ENCODE assay signal across 8 cellular contexts in the genomic region with DNA sequence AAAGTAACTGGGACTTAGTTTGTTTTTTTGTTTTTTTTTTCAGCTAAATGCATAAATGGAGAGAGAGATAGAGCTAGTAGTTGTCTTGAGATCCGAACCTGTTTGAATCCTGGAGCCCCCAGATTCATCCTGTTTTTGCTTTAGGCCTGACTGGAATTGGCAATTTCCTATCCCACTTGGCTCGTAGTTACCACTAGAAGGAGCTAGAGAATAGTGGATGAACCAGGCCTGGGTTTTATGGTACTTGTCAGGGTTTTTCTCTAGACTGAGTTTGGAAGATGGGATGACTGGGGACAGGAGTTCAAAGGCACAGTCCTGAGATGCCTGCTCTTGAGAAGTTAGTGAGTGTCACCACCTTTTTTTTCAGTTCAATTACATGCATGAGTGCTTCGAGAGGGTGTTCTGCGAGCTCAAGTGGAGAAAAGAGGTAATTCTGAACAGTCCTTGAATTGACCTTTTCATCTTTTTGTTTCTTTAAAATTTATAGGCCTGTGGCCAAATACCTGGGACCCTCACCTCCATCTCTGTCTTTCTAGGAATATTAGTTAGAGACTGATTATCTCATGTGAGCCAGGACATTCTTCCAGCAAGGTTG. TPM values are rescaled to one million over a fixed set of nuclear protein-coding genes. Genes with fewer than 3 reads are reported as not detected.
A peak's percentile ranks its signal among the peaks of the same experiment; 100 is the strongest.
DNase-seq lines count a peak whose midpoint lies in the region; ATAC-seq and TF ChIP-seq lines count a peak whose summit lies in the region.

No MANE protein-coding gene starts in this region.

- H4K20me1 ChIP-seq in KMS-11 (ENCODE audit: insufficient read depth), result no peaks in the 10 kb centered on the region
- H4K20me1 ChIP-seq in SK-N-SH (ENCODE audit: insufficient read depth), result no peaks in the 10 kb centered on the region

- DNase-seq in Calu3 (peak; percentile 34), SK-N-SH (peak; percentile 72), globus pallidus (ENCODE audit: low spot score) (peak; percentile 47), upper lobe of right lung (no peak), NOMO-1 treated with dmso at 0.1 percent for 144 hours (lab: John Stamatoyannopoulos, UW; ENCODE audit: unreplicated experiment) (no peak)
- DNase-seq in effector CD8-positive, alpha-beta T cell (lab: John Stamatoyannopoulos, UW), result no peak

- no peaks in the 10 kb centered on the region for H3K27me3 ChIP-seq in KMS-11 (ENCODE audit: insufficient read depth, low read depth)
- no peaks in the 10 kb centered on the region for H3K27me3 ChIP-seq in SK-N-SH (ENCODE audit: insufficient read depth)
- no peaks in the 10 kb centered on the region for H3K27me3 ChIP-seq in upper lobe of right lung

- BruUV-seq in Calu3 (replicated peaks; lab: Mats Ljungman, UMichigan), result no TSS peak

- TF ChIP-seq CTCF in Calu3 (IDR thresholded peaks at IDR 0.05; ENCODE audit: unreplicated experiment), result peak; percentile 39
- peak; percentile 93 for TF ChIP-seq CTCF in KMS-11 (conservative IDR thresholded peaks at IDR 0.05; ENCODE audit: low read depth, low read length)
- peak; percentile 73 for TF ChIP-seq CTCF in SK-N-SH (IDR thresholded peaks at IDR 0.05)
- peak; percentile 38 for TF ChIP-seq CTCF in upper lobe of right lung (IDR thresholded peaks at IDR 0.05)

- H3K4me2 ChIP-seq in KMS-11, result no peak overlapping the region
- no peak overlapping the region for H3K4me2 ChIP-seq in SK-N-SH

- WGBS in SK-N-SH (ENCODE audit: low lambda C conversion rate), result 80% methylated on average over 4 of the region's 4 CpGs

- no peak overlapping the region for H3K4me3 Mint-ChIP-seq in Calu3 (ENCODE audit: low read depth, unreplicated experiment)

- H3K79me2 ChIP-seq in KMS-11 (ENCODE audit: insufficient read depth, low read depth) (no peaks in the 10 kb centered on the region), SK-N-SH (ENCODE audit: insufficient read depth) (no peaks in the 10 kb centered on the region)

- H2AFZ ChIP-seq in KMS-11 (ENCODE audit: low read depth), result no peak overlapping the region
- H2AFZ ChIP-seq in SK-N-SH (ENCODE audit: low read depth), result no peak overlapping the region

- H3K27ac ChIP-seq in KMS-11 (no peak overlapping the region), SK-N-SH (ENCODE audit: low read depth in 2 of 2, low read length in 1 of 2) (no peak overlapping the region), upper lobe of right lung (no peak overlapping the region)

- H3K9me3 Mint-ChIP-seq in Calu3 (ENCODE audit: low read depth, unreplicated experiment), result no peaks in the 10 kb centered on the region

- no peak overlapping the region for H3K27ac Mint-ChIP-seq in Calu3 (ENCODE audit: unreplicated experiment)

- H3K4me1 Mint-ChIP-seq in Calu3 (ENCODE audit: low read depth, unreplicated experiment), result no peaks in the 10 kb centered on the region

- H3K4me1 ChIP-seq in KMS-11 (ENCODE audit: low read depth, poor library complexity, severe bottlenecking) (no peaks in the 10 kb centered on the region), SK-N-SH (ENCODE audit: control insufficient read depth in 1 of 2, insufficient read depth in 2 of 2, low read depth in 1 of 2, low read length in 1 of 2) (no peaks in the 10 kb centered on the region), upper lobe of right lung (no peaks in the 10 kb centered on the region)

- H3K36me3 ChIP-seq in KMS-11 (ENCODE audit: insufficient read depth) (no peaks in the 10 kb centered on the region), SK-N-SH (replicated peaks in 1 of 2; ENCODE audit: control insufficient read depth in 1 of 2, insufficient read depth in 2 of 2, low read length in 1 of 2) (peaks cover 33 to 36% of the 10 kb centered on the region in 2 experiments), upper lobe of right lung (peaks cover 56% of the 10 kb centered on the region)

- H3F3A ChIP-seq in SK-N-SH (replicated peaks; ENCODE audit: insufficient read depth), result no peaks in the 10 kb centered on the region

- CTCF ChIA-PET in Calu3 (lab: Charles Lee) (interaction anchor here (0.8 to 2.1 kb wide), 11 partner anchors 12 to 143 kb away, joined by 3 to 17 read pairs (median 4); no protein-coding TSS in a partner anchor), SK-N-SH (lab: Yijun Ruan, JAX) (interaction anchor here (0.6 to 6.5 kb wide), 32 partner anchors 9 to 158 kb away, joined by 3 to 58 read pairs (median 5); a partner anchor contains a TSS)

- no peaks in the 10 kb centered on the region for H3K9me2 ChIP-seq in SK-N-SH

- peak; percentile 89 for TF ChIP-seq RAD21 in SK-N-SH (IDR thresholded peaks at IDR 0.05; ENCODE audit: low read length)

- TF ChIP-seq EP300 in SK-N-SH (IDR thresholded peaks at IDR 0.05; ENCODE audit: borderline replicate concordance in 1 of 2, low read depth in 1 of 2, low read length in 1 of 2), result no peak

- POLR2A ChIA-PET in SK-N-SH (lab: Yijun Ruan, JAX), result interaction anchor here (0.6 kb wide), 1 partner anchor 14 kb away, joined by 3 read pairs; no protein-coding TSS in a partner anchor

- H3K36me3 Mint-ChIP-seq in Calu3 (ENCODE audit: insufficient read depth, unreplicated experiment), result peaks cover 14% of the 10 kb centered on the region

- H3K9me3 ChIP-seq in SK-N-SH (no peaks in the 10 kb centered on the region), upper lobe of right lung (no peaks in the 10 kb centered on the region)

- H3K27me3 Mint-ChIP-seq in Calu3 (ENCODE audit: unreplicated experiment), result no peaks in the 10 kb centered on the region

- ATAC-seq in upper lobe of right lung, result peak; percentile 43
- no peak for ATAC-seq in HG02973 (IDR thresholded peaks at IDR 0.05; ENCODE audit: unreplicated experiment)

- H3K4me3 ChIP-seq in KMS-11 (IDR thresholded peaks at IDR 0.05; ENCODE audit: insufficient read depth, low read depth, low read length) (no peak overlapping the region), SK-N-SH (ENCODE audit: low read depth in 2 of 2, low read length in 1 of 2) (no peak overlapping the region; a peak in 1 of 4 replicates), upper lobe of right lung (no peak overlapping the region)

- H3K9ac ChIP-seq in KMS-11, result no peak overlapping the region
- no peak overlapping the region for H3K9ac ChIP-seq in SK-N-SH

- intact Hi-C loops in Calu3 (cut with micrococcal nuclease; ENCODE audit: unreplicated experiment) (loop anchor here (1.0 kb wide), 2 partner anchors 42 to 143 kb away; no protein-coding TSS in a partner anchor), upper lobe of right lung (cut with DNase I) (no loop called here)

TF ChIP-seq in SK-N-SH, 30 proteins besides CTCF, POLR2A, EP300 and RAD21:
- TF ChIP-seq POLR2AphosphoS5 (IDR thresholded peaks at IDR 0.05; ENCODE audit: low read depth, low read length) (no peak), SMC3 (IDR thresholded peaks at IDR 0.05; ENCODE audit: low read depth, low read length) (peak; percentile 88)

RNA-seq across cellular contexts. Expression of a gene that starts 23.4 kb away (rescaled TPM):
- total RNA-seq in Calu3 (2022) (not detected in 2 replicates), upper lobe of right lung (not detected)
- polyA plus RNA-seq in SK-N-SH (2012; rRNA removed), result 0.25 and 0.65 TPM in 2 replicates
- 0.49 and 0.84 TPM in 2 replicates for polyA plus RNA-seq in SK-N-SH (2012; cell fraction: cytosol; rRNA removed)
- 1.3 and 2.3 TPM in 2 replicates for polyA plus RNA-seq in SK-N-SH (2012; cell fraction: nucleus; rRNA removed)

RNA-seq across cellular contexts. Expression of a gene that starts 28.2 kb away (rescaled TPM):
- not detected in 2 replicates for total RNA-seq in Calu3 (2022)
- polyA plus RNA-seq in SK-N-SH (2012; rRNA removed), result not detected in 2 replicates
- not detected in 2 replicates for polyA plus RNA-seq in SK-N-SH (2012; cell fraction: cytosol; rRNA removed)
- not detected in 2 replicates for polyA plus RNA-seq in SK-N-SH (2012; cell fraction: nucleus; rRNA removed)
- total RNA-seq in upper lobe of right lung, result not detected

Comparison
In these comparisons a context has a peak if more than half of its experiments do, and no peak if none do; other contexts are left out.
1. DNase-seq: peak in Calu3 (single experiment), SK-N-SH (single experiment) and globus pallidus (single experiment); none in upper lobe of right lung (single experiment), NOMO-1 treated with dmso at 0.1 percent for 144 hours (single experiment) and effector CD8-positive, alpha-beta T cell (single experiment).
2. CTCF ChIP-seq: peak in every context shown above with its lines; median percentile 93 in KMS-11; 73 in SK-N-SH; 39 in Calu3; 38 in upper lobe of right lung.